Comparison of ENCODE assay signal across 28 cellular contexts in the genomic region with DNA sequence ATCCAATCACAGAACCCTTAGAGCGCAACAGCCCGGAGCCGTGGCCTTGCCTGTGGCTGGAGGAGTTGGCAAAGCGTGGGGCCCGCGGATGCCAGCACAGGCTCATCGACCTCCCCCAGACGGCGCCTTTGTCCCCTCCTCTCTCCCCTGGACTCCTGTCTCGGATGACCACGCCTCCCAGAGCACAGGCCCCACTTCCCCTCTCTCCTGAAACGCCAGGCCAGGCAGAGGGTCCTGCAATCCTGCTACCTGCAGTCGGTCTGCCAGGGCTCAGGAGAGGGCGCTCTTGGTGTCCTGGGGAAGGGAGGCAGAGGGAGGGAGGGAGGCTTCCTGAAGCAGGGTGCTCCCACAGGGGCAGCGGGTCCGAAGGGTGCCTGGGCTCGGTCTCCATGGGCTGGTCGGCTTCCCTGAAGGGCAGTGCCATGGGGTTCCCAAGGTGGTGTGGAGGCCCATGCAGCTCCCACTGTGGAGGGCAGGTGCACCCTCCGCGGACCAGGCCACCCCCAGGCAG. TPM values are rescaled to one million over a fixed set of nuclear protein-coding genes. Genes with fewer than 3 reads are reported as not detected.
DNase-seq lines count a peak whose midpoint lies in the region; ATAC-seq, FAIRE-seq and TF ChIP-seq lines count a peak whose summit lies in the region.
"Had no signal": no experiment of that assay in that cellular context is flagged by ENCODE, and none has a peak within 500 bp of the region (broad histone marks: within the 10 kb centered on the region; RNA-seq: fewer than 3 reads in every experiment).

No MANE protein-coding gene starts in this region.

- no peaks in the 10 kb centered on the region for H3K79me2 ChIP-seq in HepG2 (ENCODE audit: insufficient read depth, low read length)
- H3K79me2 ChIP-seq: parathyroid adenoma had no signal

- BruUV-seq in HepG2 (replicated peaks; lab: Mats Ljungman, UMichigan) = no TSS peak

- no peak for TF ChIP-seq RAD21 in HepG2 (CRISPR knock-in tag; IDR thresholded peaks at IDR 0.05)

- H3K4me1 ChIP-seq in HepG2 (ENCODE audit: insufficient read depth, low read length) = peaks cover 16% of the 10 kb centered on the region
- no peaks in the 10 kb centered on the region for H3K4me1 ChIP-seq in right lobe of liver
- no peaks in the 10 kb centered on the region for H3K4me1 ChIP-seq in prostate gland (replicated peaks)
- H3K4me1 ChIP-seq in vagina = no peaks in the 10 kb centered on the region
- H3K4me1 ChIP-seq: parathyroid adenoma had no signal

- FAIRE-seq in HepG2 (lab: Jason Lieb, UNC) = no peak
- FAIRE-seq: A204.1, endothelial cell of umbilical vein, G401.6, GM18507 had no signal

- TF ChIP-seq POLR2A in HepG2 (IDR thresholded peaks at IDR 0.05; ENCODE audit: insufficient read depth in 1 of 2, low read depth in 2 of 2, low read length in 2 of 2) (no peak), right lobe of liver (IDR thresholded peaks at IDR 0.05) (no peak), prostate gland (IDR thresholded peaks at IDR 0.05) (no peak), vagina (IDR thresholded peaks at IDR 0.05) (no peak)

- TF ChIP-seq EP300 in HepG2 (IDR thresholded peaks at IDR 0.05; ENCODE audit: low read depth in 2 of 2, low read length in 2 of 2) = no peak
- TF ChIP-seq EP300 in HepG2 (CRISPR knock-in tag; IDR thresholded peaks at IDR 0.05; ENCODE audit: borderline replicate concordance) = no peak

- H3K9me3 Mint-ChIP-seq in nephron progenitor cell = no peaks in the 10 kb centered on the region
- H3K9me3 Mint-ChIP-seq: activated naive CD4-positive, alpha-beta T cell treated with anti-CD3 and anti-CD28 coated beads, Interleukin-2, amount 50 U/mL, for 24 hours; central memory CD8-positive, alpha-beta T cell; natural killer cell treated with Interleukin-12 subunit alpha and Interleukin-12 subunit beta and Interleukin-15 and Interleukin-18, amount 100 ng/mL, for 72 hours; type B pancreatic cell had no signal

- intact Hi-C loops in HepG2 (cut with micrococcal nuclease; ENCODE audit: unreplicated experiment) (no loop called here), right lobe of liver (cut with DNase I) (no loop called here), prostate gland (cut with DNase I) (no loop called here), vagina (cut with DNase I) (no loop called here)

- H3K4me3 Mint-ChIP-seq in nephron progenitor cell = no peak overlapping the region
- H3K4me3 Mint-ChIP-seq: activated naive CD4-positive, alpha-beta T cell treated with anti-CD3 and anti-CD28 coated beads, Interleukin-2, amount 50 U/mL, for 24 hours; central memory CD8-positive, alpha-beta T cell; natural killer cell treated with Interleukin-12 subunit alpha and Interleukin-12 subunit beta and Interleukin-15 and Interleukin-18, amount 100 ng/mL, for 72 hours; type B pancreatic cell had no signal

- in situ Hi-C loops in HepG2 (cut with HindIII; ENCODE audit: extremely low pct_ligation_motif_present, low pct_unique_long_range_greater_than_20kb) = no loop called here

- POLR2A ChIA-PET in HepG2 (lab: Yijun Ruan, JAX) = no interaction called here

- no peaks in the 10 kb centered on the region for H4K20me1 ChIP-seq in HepG2 (ENCODE audit: insufficient read depth, low read length)

- peaks cover 17% of the 10 kb centered on the region for H3K27me3 Mint-ChIP-seq in nephron progenitor cell (ENCODE audit: low read depth, poor library complexity)
- H3K27me3 Mint-ChIP-seq: activated naive CD4-positive, alpha-beta T cell treated with anti-CD3 and anti-CD28 coated beads, Interleukin-2, amount 50 U/mL, for 24 hours; natural killer cell treated with Interleukin-12 subunit alpha and Interleukin-12 subunit beta and Interleukin-15 and Interleukin-18, amount 100 ng/mL, for 72 hours; type B pancreatic cell had no signal

- DNase-seq in HepG2 (ENCODE audit: low spot score) = no peak
- DNase-seq in right lobe of liver = no peak
- peak; percentile 10 for DNase-seq in fibroblast of pulmonary artery (ENCODE audit: low read depth)
- DNase-seq in nephron progenitor cell = peak; percentile 59
- no peak for DNase-seq in prostate gland (ENCODE audit: low spot score)
- no peak for DNase-seq in stimulated activated CD4-positive, alpha-beta T cell treated with anti-CD3 and anti-CD28 coated beads, Interleukin-4, amount 100 ng/mL, for 4 hours
- DNase-seq in vagina (ENCODE audit: extremely low spot score in 2 of 2) = no peak
- DNase-seq: activated CD8-positive, alpha-beta memory T cell treated with anti-CD3 and anti-CD28 coated beads, Interleukin-2, amount 50 U/mL, for 4 hours; AML-193; DMS153; glutamatergic neuron; GOT3; left ventricle myocardium superior; NCI-H1105; NCI-H2029 treated with DMSO at 0.1 percent for 48 hours; NCI-H226; Right ventricle myocardium superior; stimulated activated CD8-positive, alpha-beta memory T cell treated with anti-CD3 and anti-CD28 coated beads, Interleukin-4, amount 100 ng/mL, for 48 hours had no signal

- H2AFZ ChIP-seq in HepG2 (ENCODE audit: low read length) = no peak overlapping the region
- H2AFZ ChIP-seq: parathyroid adenoma had no signal

- H3K4me3 ChIP-seq in HepG2 (replicated peaks in 1 of 3; ENCODE audit: insufficient read depth in 1 of 3, low read depth in 2 of 3, low read length in 3 of 3) = no peak overlapping the region
- H3K4me3 ChIP-seq in right lobe of liver = no peak overlapping the region
- no peak overlapping the region for H3K4me3 ChIP-seq in fibroblast of pulmonary artery (replicated peaks; ENCODE audit: low read depth, low read length)
- no peak overlapping the region for H3K4me3 ChIP-seq in prostate gland
- H3K4me3 ChIP-seq in vagina = no peak overlapping the region

- peaks cover 39% of the 10 kb centered on the region for H3K4me1 Mint-ChIP-seq in nephron progenitor cell

- no peak overlapping the region for H3K9ac ChIP-seq in HepG2 (ENCODE audit: insufficient read depth, low read depth, low read length)
- H3K9ac ChIP-seq: parathyroid adenoma had no signal

- H3K36me3 ChIP-seq in HepG2 (replicated peaks in 1 of 2; ENCODE audit: control insufficient read depth in 1 of 2, insufficient read depth in 2 of 2, low read length in 2 of 2) = no peaks in the 10 kb centered on the region
- H3K36me3 ChIP-seq in right lobe of liver = no peaks in the 10 kb centered on the region
- H3K36me3 ChIP-seq in prostate gland = no peaks in the 10 kb centered on the region
- no peaks in the 10 kb centered on the region for H3K36me3 ChIP-seq in vagina

- H3K4me2 ChIP-seq in HepG2 (ENCODE audit: low read depth, low read length) = no peak overlapping the region; the same call in 1 of the 2 replicates

- H3K27ac ChIP-seq in HepG2 (ENCODE audit: extremely low read length, insufficient read depth, low read length) (no peak overlapping the region), right lobe of liver (no peak overlapping the region), prostate gland (no peak overlapping the region), vagina (no peak overlapping the region)
- H3K27ac ChIP-seq: parathyroid adenoma had no signal

- 36% methylated on average over 15 of the region's 20 CpGs for WGBS in HepG2 (ENCODE audit: low lambda C conversion rate)
- 95% methylated on average over 4 of the region's 20 CpGs for WGBS in right lobe of liver (ENCODE audit: insufficient coverage, low coverage, low lambda C conversion rate, missing lambda C conversion rate)
- 69% methylated on average over 20 of the region's 20 CpGs for WGBS in prostate gland

- H3K36me3 Mint-ChIP-seq in nephron progenitor cell (ENCODE audit: low read depth) = peaks cover 23% of the 10 kb centered on the region
- H3K36me3 Mint-ChIP-seq: activated naive CD4-positive, alpha-beta T cell treated with anti-CD3 and anti-CD28 coated beads, Interleukin-2, amount 50 U/mL, for 24 hours; natural killer cell treated with Interleukin-12 subunit alpha and Interleukin-12 subunit beta and Interleukin-15 and Interleukin-18, amount 100 ng/mL, for 72 hours; type B pancreatic cell had no signal

- no peak overlapping the region for H3K27ac Mint-ChIP-seq in nephron progenitor cell
- H3K27ac Mint-ChIP-seq: natural killer cell treated with Interleukin-12 subunit alpha and Interleukin-12 subunit beta and Interleukin-15 and Interleukin-18, amount 100 ng/mL, for 72 hours; type B pancreatic cell had no signal

- no peaks in the 10 kb centered on the region for H3K9me3 ChIP-seq in HepG2 (ENCODE audit: low read length)
- no peaks in the 10 kb centered on the region for H3K9me3 ChIP-seq in right lobe of liver
- H3K9me3 ChIP-seq in prostate gland = no peaks in the 10 kb centered on the region
- no peaks in the 10 kb centered on the region for H3K9me3 ChIP-seq in vagina

- peak; percentile 18 for ATAC-seq in HepG2
- no peak for ATAC-seq in right lobe of liver
- no peak for ATAC-seq in HG03108 (IDR thresholded peaks at IDR 0.05; ENCODE audit: unreplicated experiment)
- ATAC-seq: left ventricle myocardium superior; natural killer cell treated with Interleukin-12 subunit alpha and Interleukin-12 subunit beta and Interleukin-15 and Interleukin-18, amount 100 ng/mL, for 72 hours had no signal

- peak; percentile 55 for TF ChIP-seq CTCF in HepG2 (CRISPR knock-in tag; IDR thresholded peaks at IDR 0.05)
- no peak for TF ChIP-seq CTCF in right lobe of liver (IDR thresholded peaks at IDR 0.05)
- no peak for TF ChIP-seq CTCF in fibroblast of pulmonary artery (IDR thresholded peaks at IDR 0.05; ENCODE audit: low read length, missing control alignments)
- TF ChIP-seq CTCF in nephron progenitor cell (IDR thresholded peaks at IDR 0.05) = no peak
- TF ChIP-seq CTCF in prostate gland (IDR thresholded peaks at IDR 0.05) = no peak
- TF ChIP-seq CTCF in vagina (IDR thresholded peaks at IDR 0.05) = no peak

- CTCF ChIA-PET in HepG2 (lab: Yijun Ruan, JAX; ENCODE audit: low intra/inter-chr PET ratio, low total read pairs) = no interaction called here

- peaks cover 11 to 67% of the 10 kb centered on the region in 2 experiments for H3K27me3 ChIP-seq in HepG2 (ENCODE audit: control insufficient read depth in 1 of 2, insufficient read depth in 2 of 2, low read length in 2 of 2)
- no peaks in the 10 kb centered on the region for H3K27me3 ChIP-seq in right lobe of liver
- no peaks in the 10 kb centered on the region for H3K27me3 ChIP-seq in prostate gland (replicated peaks; ENCODE audit: insufficient read depth)
- no peaks in the 10 kb centered on the region for H3K27me3 ChIP-seq in vagina

RNA-seq across cellular contexts. Expression of gene TTLL12, which starts 16.6 kb away (rescaled TPM):
- total RNA-seq in HepG2 (2016; rRNA removed; fragmentation: Illumina TruSeq; extraction: Trizol) = 34.1 and 38.1 TPM in 2 replicates
- 6.3 and 6.6 TPM in 2 replicates for total RNA-seq in HepG2 (2016; cell fraction: cytosol; rRNA removed; fragmentation: Illumina TruSeq; extraction: Trizol; ENCODE audit: low read depth)
- 28.8 and 39.8 TPM in 2 replicates for total RNA-seq in HepG2 (2016; cell fraction: insoluble cytoplasmic fraction; rRNA removed; fragmentation: Illumina TruSeq; extraction: Trizol)
- 16.2 and 19.8 TPM in 2 replicates for total RNA-seq in HepG2 (2016; cell fraction: membrane; rRNA removed; fragmentation: Illumina TruSeq; extraction: Trizol)
- 17.4 and 21.4 TPM in 2 replicates for total RNA-seq in HepG2 (2016; cell fraction: nucleus; rRNA removed; fragmentation: Illumina TruSeq; extraction: Trizol)
- 11.9 and 16.9 TPM in 2 replicates for polyA plus RNA-seq in HepG2 (2011; rRNA removed)
- polyA plus RNA-seq in HepG2 (2011; cell fraction: cytosol; rRNA removed) = 9.1 and 12.7 TPM in 2 replicates
- polyA plus RNA-seq in HepG2 (2011; cell fraction: nucleus; rRNA removed) = 19.9 and 21.7 TPM in 2 replicates
- 16.6 and 24.0 TPM in 2 replicates for polyA plus RNA-seq in HepG2 (2012)
- 3.3 and 3.4 TPM in 2 replicates for polyA plus RNA-seq in HepG2 (2016; cell fraction: cytosol; fragmentation: Illumina TruSeq; extraction: Trizol; ENCODE audit: low read depth)
- 31.2 and 38.2 TPM in 2 replicates for polyA plus RNA-seq in HepG2 (2016; cell fraction: insoluble cytoplasmic fraction; fragmentation: Illumina TruSeq; extraction: Trizol; ENCODE audit: low read depth)
- 9.6 and 9.7 TPM in 2 replicates for polyA plus RNA-seq in HepG2 (2016; cell fraction: membrane; fragmentation: Illumina TruSeq; extraction: Trizol; ENCODE audit: low read depth)
- polyA plus RNA-seq in HepG2 (2016; cell fraction: nucleus; fragmentation: Illumina TruSeq; extraction: Trizol; ENCODE audit: insufficient read depth, low read depth) = 32.8 and 35.2 TPM in 2 replicates
- 43.9 and 71.0 TPM in 2 replicates for polyA minus RNA-seq in HepG2 (2011; rRNA and poly(A)+ RNA removed; ENCODE audit: low replicate concordance)
- polyA minus RNA-seq in HepG2 (2011; cell fraction: cytosol; rRNA and poly(A)+ RNA removed) = 11.3 and 11.7 TPM in 2 replicates
- polyA minus RNA-seq in HepG2 (2011; cell fraction: nucleus; rRNA and poly(A)+ RNA removed) = 6.5 and 7.7 TPM in 2 replicates
- total RNA-seq in right lobe of liver = 10 to 100 TPM; 18.6 to 43.5 (median 24.4) TPM
- total RNA-seq in prostate gland = 100 to 1,000 TPM in 1 of 2 donors, 10 to 100 TPM in 1; 62.5 to 118 TPM
- total RNA-seq in vagina = 56.2 TPM

RNA-seq across cellular contexts. Expression of gene TSPO, which starts 52.2 kb away (rescaled TPM):
- total RNA-seq in HepG2 (2016; rRNA removed; fragmentation: Illumina TruSeq; extraction: Trizol) (0.32 and 0.46 TPM in 2 replicates), right lobe of liver (100 to 1,000 TPM in 2 of 6 experiments, 10 to 100 TPM in 4; 18.1 to 198 (median 31.9) TPM), prostate gland (100 to 1,000 TPM; 238 to 575 TPM), vagina (524 TPM)
- total RNA-seq in HepG2 (2016; cell fraction: cytosol; rRNA removed; fragmentation: Illumina TruSeq; extraction: Trizol; ENCODE audit: low read depth) = 0.44 TPM in 1 of 2 replicates, not detected in the other
- total RNA-seq in HepG2 (2016; cell fraction: insoluble cytoplasmic fraction; rRNA removed; fragmentation: Illumina TruSeq; extraction: Trizol) = 0.54 and 0.67 TPM in 2 replicates
- total RNA-seq in HepG2 (2016; cell fraction: membrane; rRNA removed; fragmentation: Illumina TruSeq; extraction: Trizol) = 0.37 and 0.52 TPM in 2 replicates
- not detected in 2 replicates for total RNA-seq in HepG2 (2016; cell fraction: nucleus; rRNA removed; fragmentation: Illumina TruSeq; extraction: Trizol)
- 1.4 and 2.2 TPM in 2 replicates for polyA plus RNA-seq in HepG2 (2011; rRNA removed)
- 1.2 and 2.8 TPM in 2 replicates for polyA plus RNA-seq in HepG2 (2011; cell fraction: cytosol; rRNA removed)
- polyA plus RNA-seq in HepG2 (2011; cell fraction: nucleus; rRNA removed) = 1.6 and 2.3 TPM in 2 replicates
- 0.40 and 1.0 TPM in 2 replicates for polyA plus RNA-seq in HepG2 (2012)
- polyA plus RNA-seq in HepG2 (2016; cell fraction: cytosol; fragmentation: Illumina TruSeq; extraction: Trizol; ENCODE audit: low read depth) = 0.12 and 0.24 TPM in 2 replicates
- 0.40 TPM in 1 of 2 replicates, not detected in the other for polyA plus RNA-seq in HepG2 (2016; cell fraction: insoluble cytoplasmic fraction; fragmentation: Illumina TruSeq; extraction: Trizol; ENCODE audit: low read depth)
- 0.30 TPM in 1 of 2 replicates, not detected in the other for polyA plus RNA-seq in HepG2 (2016; cell fraction: membrane; fragmentation: Illumina TruSeq; extraction: Trizol; ENCODE audit: low read depth)
- 0.59 TPM in 1 of 2 replicates, not detected in the other for polyA plus RNA-seq in HepG2 (2016; cell fraction: nucleus; fragmentation: Illumina TruSeq; extraction: Trizol; ENCODE audit: insufficient read depth, low read depth)
- polyA minus RNA-seq in HepG2 (2011; rRNA and poly(A)+ RNA removed; ENCODE audit: low replicate concordance) = 1.5 and 40.6 TPM in 2 replicates
- polyA minus RNA-seq in HepG2 (2011; cell fraction: cytosol; rRNA and poly(A)+ RNA removed) = 1.5 and 3.2 TPM in 2 replicates
- polyA minus RNA-seq in HepG2 (2011; cell fraction: nucleus; rRNA and poly(A)+ RNA removed) = not detected in 2 replicates

Comparison
In these comparisons a context has a peak if more than half of its experiments do, and no peak if none do; other contexts are left out.
1. RNA of gene TSPO, which starts 52.2 kb away (total RNA-seq): 238 to 575 TPM in prostate gland, 524 TPM in vagina (single experiment) and 18.1 to 198 TPM in right lobe of liver; 0.32 to 0.67 TPM in HepG2; every median in the first group is over 10 times any median in the second.
2. DNase-seq: peak in fibroblast of pulmonary artery (single experiment) and nephron progenitor cell (single experiment); none in HepG2 (single experiment), right lobe of liver (0 of 3), prostate gland (single experiment), stimulated activated CD4-positive, alpha-beta T cell treated with anti-CD3 and anti-CD28 coated beads, Interleukin-4, amount 100 ng/mL, for 4 hours (0 of 2) and vagina (0 of 2).